Comparison of ENCODE assay signal across 8 cellular contexts in the genomic region with DNA sequence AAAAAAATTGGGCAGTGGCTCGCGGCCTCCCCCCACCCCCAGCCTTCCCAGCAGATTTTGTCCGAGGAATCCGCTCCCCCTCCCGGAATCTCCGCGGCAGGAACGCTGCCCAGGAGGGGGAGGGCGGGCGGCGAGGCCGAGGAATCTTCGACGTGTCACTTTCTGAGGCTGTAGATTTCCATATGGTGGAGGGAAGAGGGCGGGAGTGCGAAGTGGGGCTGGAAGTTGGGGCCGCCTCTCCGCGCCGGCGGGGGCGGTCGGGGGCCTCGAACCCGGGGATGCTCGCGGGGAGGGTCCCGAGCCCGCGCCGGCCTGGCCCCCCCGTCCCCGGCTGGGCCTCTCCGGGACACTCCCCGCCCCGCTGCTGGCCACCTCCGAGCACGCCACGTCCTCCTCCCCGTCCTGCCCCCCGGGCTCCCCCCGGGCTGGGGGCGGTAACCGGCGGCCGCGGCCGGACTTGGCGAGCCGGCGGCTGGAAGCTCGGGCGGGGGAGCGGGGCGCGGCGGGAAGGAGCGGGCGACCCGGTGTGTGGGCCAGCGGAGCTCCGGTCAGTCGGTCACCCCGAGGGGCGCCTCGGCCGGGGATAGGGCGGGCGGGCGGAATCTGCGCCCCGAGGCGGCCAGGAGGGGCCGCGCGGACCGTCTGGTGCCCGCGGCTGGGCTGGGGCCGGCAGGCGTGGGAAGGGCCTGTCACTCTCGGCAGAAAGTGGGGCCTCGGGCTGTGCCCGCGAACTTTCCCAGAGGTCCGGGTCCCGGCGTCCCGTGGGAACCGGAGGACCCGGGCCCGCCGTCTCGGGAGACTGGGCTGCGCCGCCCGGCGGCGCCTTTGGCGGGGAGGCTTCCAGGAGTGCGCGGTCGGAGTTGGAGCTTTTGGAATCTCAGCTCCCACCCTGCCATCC. TPM values are rescaled to one million over a fixed set of nuclear protein-coding genes. Genes with fewer than 3 reads are reported as not detected.
A peak's percentile ranks its signal among the peaks of the same experiment; 100 is the strongest.
DNase-seq lines count a peak whose midpoint lies in the region; ATAC-seq, FAIRE-seq and TF ChIP-seq lines count a peak whose summit lies in the region.

No MANE protein-coding gene starts in this region.

- H3K9me3 ChIP-seq in K562 (replicated peaks; ENCODE audit: control insufficient read depth, insufficient read depth, low read depth, low read length) (no peaks in the 10 kb centered on the region), hepatocyte (ENCODE audit: low read depth) (no peaks in the 10 kb centered on the region)

- intact Hi-C loops in K562 (cut with micrococcal nuclease), result no loop called here

- H3K9ac ChIP-seq in K562 (ENCODE audit: insufficient read depth in 1 of 2, low read depth in 2 of 2, low read length in 2 of 2), result peak overlapping the region; percentile 90 to 99

- H3K4me1 ChIP-seq in K562 (replicated peaks in 1 of 2; ENCODE audit: control insufficient read depth in 2 of 2, insufficient read depth in 2 of 2, low read length in 2 of 2) (peaks cover 36 to 37% of the 10 kb centered on the region in 2 experiments), hepatocyte (ENCODE audit: insufficient read depth) (no peaks in the 10 kb centered on the region)

- peak; percentile 25 for ATAC-seq in GM21360 (IDR thresholded peaks at IDR 0.05; ENCODE audit: unreplicated experiment)
- ATAC-seq in K562, result peak; percentile 78
- no peak for ATAC-seq in GM18517 (IDR thresholded peaks at IDR 0.05; ENCODE audit: unreplicated experiment)

- no peak for FAIRE-seq in K562 (lab: Jason Lieb, UNC)

- H3K27me3 ChIP-seq in K562 (ENCODE audit: control insufficient read depth in 2 of 2, insufficient read depth in 2 of 2, low read length in 2 of 2), result no peaks in the 10 kb centered on the region
- H3K27me3 ChIP-seq in hepatocyte, result no peaks in the 10 kb centered on the region

- under 1% methylated on average over 42 of the region's 103 CpGs for WGBS in K562 (ENCODE audit: insufficient coverage, low coverage, missing lambda C conversion rate)
- under 1% methylated on average over 22 of the region's 103 CpGs for WGBS in hepatocyte (ENCODE audit: low lambda C conversion rate, missing lambda C conversion rate)

- H3K27ac ChIP-seq in K562 (ENCODE audit: extremely low read depth, low read depth, low read length), result peak overlapping the region; percentile 88
- peak overlapping the region; percentile 99 for H3K27ac ChIP-seq in hepatocyte

- H2AFZ ChIP-seq in K562 (ENCODE audit: low read depth, low read length), result peak overlapping the region; percentile 89
- H2AFZ ChIP-seq in hepatocyte, result peak overlapping the region; percentile 32

- in situ Hi-C loops in K562 (cut with MboI), result no loop called here

- TF ChIP-seq CTCF in K562 (IDR thresholded peaks at IDR 0.05 in 2 of 3, conservative IDR thresholded peaks at IDR 0.05 in 1 of 3; ENCODE audit: insufficient read depth in 2 of 3, low read depth in 1 of 3, low read length in 3 of 3) (peak in 2 of 3 experiments; percentile 3 to 25; a peak in 3 of 6 replicates), hepatocyte (IDR thresholded peaks at IDR 0.05; ENCODE audit: poor library complexity) (peak; percentile 26)

- H4K20me1 ChIP-seq in K562 (replicated peaks; ENCODE audit: control insufficient read depth, insufficient read depth, low read length), result 0 out of 2 replicates have a peak, but pooled peaks cover 4% of the 10 kb centered on the region
- H4K20me1 ChIP-seq in hepatocyte (ENCODE audit: insufficient read depth, poor library complexity, severe bottlenecking), result peaks cover 36% of the 10 kb centered on the region

- H3K4me2 ChIP-seq in K562 (ENCODE audit: insufficient read depth, low read length) (peak overlapping the region; percentile 79), hepatocyte (peak overlapping the region; percentile 79)

- BruUV-seq in K562 (replicated peaks; lab: Mats Ljungman, UMichigan), result no TSS peak

- peak overlapping the region; percentile 71 for H3K4me3 ChIP-seq in Jurkat, Clone E6-1 (ENCODE audit: low read length)
- peak overlapping the region; percentile 81 for H3K4me3 ChIP-seq in K562
- H3K4me3 ChIP-seq in hepatocyte, result peak overlapping the region; percentile 88

- peaks cover 62% of the 10 kb centered on the region for H3K79me2 ChIP-seq in K562 (ENCODE audit: control insufficient read depth, insufficient read depth, low read length)
- H3K79me2 ChIP-seq in hepatocyte, result peaks cover 56% of the 10 kb centered on the region

- H3K36me3 ChIP-seq in K562 (ENCODE audit: control insufficient read depth, insufficient read depth, low read length) (peaks cover 19% of the 10 kb centered on the region; the same call in 1 of the 3 replicates), hepatocyte (replicated peaks; ENCODE audit: insufficient read depth, low read depth) (peaks cover 3% of the 10 kb centered on the region)

- POLR2A ChIA-PET in K562 (lab: Yijun Ruan, JAX), result interaction anchor here (0.6 to 1.7 kb wide), 8 partner anchors 25 to 1786 kb away, joined by 3 to 7 read pairs (median 4); no protein-coding TSS in a partner anchor

- CTCF ChIA-PET in K562 (lab: Yijun Ruan, JAX; ENCODE audit: low intra/inter-chr PET ratio), result interaction anchor here (0.7 kb wide), 1 partner anchor 236 kb away, joined by 5 read pairs; no protein-coding TSS in a partner anchor

- TF ChIP-seq RAD21 in K562 (CRISPR knock-in tag; conservative IDR thresholded peaks at IDR 0.05 in 1 of 2, IDR thresholded peaks at IDR 0.05 in 1 of 2), result no peak; a peak in 1 of 4 replicates

- H3K9me2 ChIP-seq in hepatocyte (replicated peaks; ENCODE audit: insufficient read depth), result no peaks in the 10 kb centered on the region

- TF ChIP-seq POLR2A in K562 (conservative IDR thresholded peaks at IDR 0.05), result no peak

- no peak for TF ChIP-seq EP300 in K562 (IDR thresholded peaks at IDR 0.05; ENCODE audit: low read length)

- peaks cover 3% of the 10 kb centered on the region for H3K9me1 ChIP-seq in K562 (ENCODE audit: control insufficient read depth, insufficient read depth, low read length)

- DNase-seq in COR-L47 (lab: John Stamatoyannopoulos, UW) (peak; percentile 48), SW 1271 (lab: John Stamatoyannopoulos, UW) (peak; percentile 29 to 79), K562 (ENCODE audit: extremely low read depth in 1 of 4, low spot score in 3 of 4) (peak; percentile 77 to 85 (median 84)), hepatocyte (ENCODE audit: low spot score) (peak; percentile 91), putamen (ENCODE audit: low spot score) (peak; percentile 41)
- DNase-seq in Jurkat, Clone E6-1 (ENCODE audit: low read depth, low spot score), result no peak

TF ChIP-seq in K562, 482 proteins besides CTCF, POLR2A, EP300 and RAD21 (continues in another document):
- TF ChIP-seq, protein P1, sequence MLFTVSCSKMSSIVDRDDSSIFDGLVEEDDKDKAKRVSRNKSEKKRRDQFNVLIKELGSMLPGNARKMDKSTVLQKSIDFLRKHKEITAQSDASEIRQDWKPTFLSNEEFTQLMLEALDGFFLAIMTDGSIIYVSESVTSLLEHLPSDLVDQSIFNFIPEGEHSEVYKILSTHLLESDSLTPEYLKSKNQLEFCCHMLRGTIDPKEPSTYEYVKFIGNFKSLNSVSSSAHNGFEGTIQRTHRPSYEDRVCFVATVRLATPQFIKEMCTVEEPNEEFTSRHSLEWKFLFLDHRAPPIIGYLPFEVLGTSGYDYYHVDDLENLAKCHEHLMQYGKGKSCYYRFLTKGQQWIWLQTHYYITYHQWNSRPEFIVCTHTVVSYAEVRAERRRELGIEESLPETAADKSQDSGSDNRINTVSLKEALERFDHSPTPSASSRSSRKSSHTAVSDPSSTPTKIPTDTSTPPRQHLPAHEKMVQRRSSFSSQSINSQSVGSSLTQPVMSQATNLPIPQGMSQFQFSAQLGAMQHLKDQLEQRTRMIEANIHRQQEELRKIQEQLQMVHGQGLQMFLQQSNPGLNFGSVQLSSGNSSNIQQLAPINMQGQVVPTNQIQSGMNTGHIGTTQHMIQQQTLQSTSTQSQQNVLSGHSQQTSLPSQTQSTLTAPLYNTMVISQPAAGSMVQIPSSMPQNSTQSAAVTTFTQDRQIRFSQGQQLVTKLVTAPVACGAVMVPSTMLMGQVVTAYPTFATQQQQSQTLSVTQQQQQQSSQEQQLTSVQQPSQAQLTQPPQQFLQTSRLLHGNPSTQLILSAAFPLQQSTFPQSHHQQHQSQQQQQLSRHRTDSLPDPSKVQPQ (CRISPR knock-in tag; IDR thresholded peaks at IDR 0.05; ENCODE audit: borderline replicate concordance), result no peak
- TF ChIP-seq RBM15 (IDR thresholded peaks at IDR 0.05; ENCODE audit: insufficient read depth, low read length) (no peak), ZSCAN32 (CRISPR knock-in tag; IDR thresholded peaks at IDR 0.05) (no peak), TRIM28 (IDR thresholded peaks at IDR 0.05) (no peak), MEIS2 (IDR thresholded peaks at IDR 0.05; ENCODE audit: partially characterized antibody) (peak; percentile 2)

RNA-seq across cellular contexts. Expression of a gene that starts 0.9 kb away (rescaled TPM):
- polyA plus RNA-seq in Jurkat, Clone E6-1 (2012; ENCODE audit: insufficient read depth, insufficient read length), result 2.9 TPM
- total RNA-seq in K562 (2011; cell fraction: chromatin; rRNA removed; ENCODE audit: low replicate concordance), result 142 and 253 TPM in 2 replicates
- 37.0 and 58.0 TPM in 2 replicates for total RNA-seq in K562 (2011; cell fraction: nucleolus; rRNA removed)
- 132 and 200 TPM in 2 replicates for total RNA-seq in K562 (2011; cell fraction: nucleoplasm; rRNA removed)
- total RNA-seq in K562 (2014; rRNA removed) (19.1 and 20.2 TPM in 2 replicates), K562 (2014; rRNA removed; fragmentation: Illumina TruSeq; extraction: Trizol) (23.8 and 29.5 TPM in 2 replicates), K562 (2015; rRNA removed; fragmentation: Illumina TruSeq; extraction: Trizol) (25.6 and 26.1 TPM in 2 replicates), K562 (2021) (29.5 and 35.8 TPM in 2 replicates), hepatocyte (91.9 and 113 TPM in 2 replicates)
- polyA plus RNA-seq in K562 (2011; rRNA removed) (10.9 and 12.1 TPM in 2 replicates), K562 (2014; fragmentation: Illumina TruSeq; extraction: Trizol) (14.0 and 16.2 TPM in 2 replicates), K562 (2014; fragmentation: Nextera tagmentation; extraction: Ambion mirVana) (10 to 100 TPM in 1 of 2 experiments, 1 to 10 TPM in 1; 7.0 to 10.5 TPM), K562 (2014; rRNA removed) (9.2 and 9.8 TPM in 2 replicates), hepatocyte (61.2 and 66.3 TPM in 2 replicates)
- polyA plus RNA-seq in K562 (2011; cell fraction: cytosol; rRNA removed), result 7.1 and 12.2 TPM in 2 replicates
- polyA plus RNA-seq in K562 (2011; cell fraction: nucleus; rRNA removed), result 46.5 and 50.1 TPM in 2 replicates
- 14.7 and 30.8 TPM in 2 replicates for polyA plus RNA-seq in K562 (2012)
- 46.1 and 71.6 TPM in 2 replicates for polyA minus RNA-seq in K562 (2011; rRNA and poly(A)+ RNA removed)
- 11.2 and 13.2 TPM in 2 replicates for polyA minus RNA-seq in K562 (2011; cell fraction: cytosol; rRNA and poly(A)+ RNA removed)
- 59.6 and 111 TPM in 2 replicates for polyA minus RNA-seq in K562 (2011; cell fraction: nucleus; rRNA and poly(A)+ RNA removed)
